ENCODE assay signal across 8 cellular contexts in genomic region chr19:7489609-7490044, GRCh38. TPM values are rescaled to one million over a fixed set of nuclear protein-coding genes. Genes with fewer than 3 reads are reported as not detected.
A peak's percentile ranks its signal among the peaks of the same experiment; 100 is the strongest.
DNase-seq lines count a peak whose midpoint lies in the region; ATAC-seq and TF ChIP-seq lines count a peak whose summit lies in the region.

No MANE protein-coding gene starts in this region.

- no peak overlapping the region for H3K9ac ChIP-seq in BLaER1
- H3K9ac ChIP-seq in colonic mucosa (ENCODE audit: low read depth in 2 of 2, low read length in 2 of 2) = peak overlapping the region in 1 of 2 donors; percentile 72

- H3K9me3 ChIP-seq in BLaER1 (no peaks in the 10 kb centered on the region), colonic mucosa (no peaks in the 10 kb centered on the region)

- peak overlapping the region; percentile 71 for H3K4me3 Mint-ChIP-seq in nephron progenitor cell

- H3K27ac ChIP-seq in BLaER1 (no peak overlapping the region), colonic mucosa (peak overlapping the region; percentile 68)

- H3K4me1 ChIP-seq in BLaER1 = peaks cover 25% of the 10 kb centered on the region
- no peaks in the 10 kb centered on the region for H3K4me1 ChIP-seq in colonic mucosa

- TF ChIP-seq CTCF in colonic mucosa (IDR thresholded peaks at IDR 0.05) (no peak), nephron progenitor cell (IDR thresholded peaks at IDR 0.05) (no peak)

- ATAC-seq in HG02885 (IDR thresholded peaks at IDR 0.05; ENCODE audit: poor library complexity, unreplicated experiment) = no peak
- no peak for ATAC-seq in GM19463 (IDR thresholded peaks at IDR 0.05; ENCODE audit: unreplicated experiment)
- ATAC-seq in GM18519 (IDR thresholded peaks at IDR 0.05; ENCODE audit: low FRiP score, unreplicated experiment) = no peak

- no peak for DNase-seq in Jurkat, Clone E6-1 (ENCODE audit: low read depth, low spot score)
- DNase-seq in colonic mucosa = peak; percentile 77
- DNase-seq in nephron progenitor cell = no peak
- DNase-seq in putamen (ENCODE audit: low spot score) = no peak

- intact Hi-C loops in colonic mucosa (cut with DNase I) = no loop called here

- H3K4me2 ChIP-seq in BLaER1 = peak overlapping the region; percentile 66

- H3K4me3 ChIP-seq in BLaER1 = peak overlapping the region; percentile 60; the same call in 1 of the 2 replicates
- peak overlapping the region; percentile 69 for H3K4me3 ChIP-seq in Jurkat, Clone E6-1 (ENCODE audit: low read length)
- no peak overlapping the region for H3K4me3 ChIP-seq in colonic mucosa

- H3K36me3 ChIP-seq in BLaER1 (no peaks in the 10 kb centered on the region), colonic mucosa (no peaks in the 10 kb centered on the region)

- H4K20me1 ChIP-seq in BLaER1 = no peaks in the 10 kb centered on the region

- peaks cover 3% of the 10 kb centered on the region for H3K9me3 Mint-ChIP-seq in nephron progenitor cell

- H3K27me3 ChIP-seq in BLaER1 (peaks cover 27% of the 10 kb centered on the region), colonic mucosa (no peaks in the 10 kb centered on the region)

- H3K36me3 Mint-ChIP-seq in nephron progenitor cell (ENCODE audit: low read depth) = no peaks in the 10 kb centered on the region

- peak overlapping the region; percentile 20 for H3K27ac Mint-ChIP-seq in nephron progenitor cell

- peaks cover 5% of the 10 kb centered on the region for H3K27me3 Mint-ChIP-seq in nephron progenitor cell (ENCODE audit: low read depth, poor library complexity)

- H3K4me1 Mint-ChIP-seq in nephron progenitor cell = peaks cover 21% of the 10 kb centered on the region

RNA-seq across cellular contexts. Expression of gene PEX11G, which starts 0.8 kb away (rescaled TPM):
- polyA plus RNA-seq in Jurkat, Clone E6-1 (2012; ENCODE audit: insufficient read depth, insufficient read length) = not detected
- 1 to 10 TPM; 5.7 to 6.6 TPM for total RNA-seq in colonic mucosa

RNA-seq across cellular contexts. Expression of gene ZNF358, which starts 26.3 kb away (rescaled TPM):
- not detected for polyA plus RNA-seq in Jurkat, Clone E6-1 (2012; ENCODE audit: insufficient read depth, insufficient read length)
- total RNA-seq in colonic mucosa = 10 to 100 TPM; 20.2 to 44.1 TPM

RNA-seq across cellular contexts. Expression of gene MCOLN1, which starts 32.8 kb away (rescaled TPM):
- 15.7 TPM for polyA plus RNA-seq in Jurkat, Clone E6-1 (2012; ENCODE audit: insufficient read depth, insufficient read length)
- 10 to 100 TPM; 17.8 to 26.5 TPM for total RNA-seq in colonic mucosa

RNA-seq across cellular contexts. Expression of gene PNPLA6, which starts 45.9 kb away (rescaled TPM):
- 86.2 TPM for polyA plus RNA-seq in Jurkat, Clone E6-1 (2012; ENCODE audit: insufficient read depth, insufficient read length)
- total RNA-seq in colonic mucosa = 100 to 1,000 TPM in 1 of 2 donors, 10 to 100 TPM in 1; 93.0 to 131 TPM
